Comparison of ENCODE assay signal across 1 cellular context in the genomic region with DNA sequence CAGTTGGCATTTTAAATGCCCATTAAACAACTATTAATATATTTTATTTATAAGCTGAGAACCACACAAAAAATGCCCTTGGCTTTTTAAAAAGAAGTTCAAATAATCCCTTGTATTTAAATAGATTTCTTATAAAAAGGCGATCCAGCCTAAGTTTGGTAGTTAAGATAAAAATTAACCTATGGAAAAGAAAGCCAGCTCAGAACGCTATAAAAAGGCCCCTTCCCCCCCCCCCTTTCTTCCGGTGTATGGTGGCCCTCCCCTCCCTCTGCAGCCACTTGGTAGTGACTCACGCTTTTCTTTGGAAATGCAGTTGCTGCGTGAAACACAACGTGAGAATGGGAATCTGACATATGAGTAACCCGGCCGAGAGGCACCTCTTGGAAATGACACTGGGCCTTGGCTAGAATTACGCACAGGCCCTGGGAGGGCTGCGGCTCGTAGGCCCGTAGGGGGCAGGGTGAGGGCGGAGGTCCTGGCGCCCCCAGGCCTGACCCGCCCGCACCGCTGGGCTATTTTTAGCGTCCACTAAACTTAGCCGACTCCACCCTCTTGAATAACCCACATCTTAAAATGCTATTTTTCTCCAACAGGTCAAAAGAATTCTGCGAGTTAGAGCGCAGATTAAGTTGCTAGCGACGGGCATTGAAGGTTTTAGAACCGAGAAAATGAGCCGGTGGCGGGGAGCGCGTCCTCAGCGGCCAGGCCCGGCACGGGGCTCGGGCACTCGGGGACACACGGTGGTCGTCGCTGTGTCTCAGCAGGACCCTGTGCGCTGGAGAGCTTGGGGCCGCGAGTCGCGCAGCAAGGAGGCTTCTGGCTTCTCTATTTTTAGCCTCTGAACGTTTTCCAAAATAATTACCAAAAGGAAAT.
TF ChIP-seq lines count a peak whose summit lies in the region.

No MANE protein-coding gene starts in this region.

TF ChIP-seq in HEK293, 187 proteins besides CTCF, POLR2A, EP300 and RAD21 (continued from another document and continues in another):
- TF ChIP-seq, protein P1, sequence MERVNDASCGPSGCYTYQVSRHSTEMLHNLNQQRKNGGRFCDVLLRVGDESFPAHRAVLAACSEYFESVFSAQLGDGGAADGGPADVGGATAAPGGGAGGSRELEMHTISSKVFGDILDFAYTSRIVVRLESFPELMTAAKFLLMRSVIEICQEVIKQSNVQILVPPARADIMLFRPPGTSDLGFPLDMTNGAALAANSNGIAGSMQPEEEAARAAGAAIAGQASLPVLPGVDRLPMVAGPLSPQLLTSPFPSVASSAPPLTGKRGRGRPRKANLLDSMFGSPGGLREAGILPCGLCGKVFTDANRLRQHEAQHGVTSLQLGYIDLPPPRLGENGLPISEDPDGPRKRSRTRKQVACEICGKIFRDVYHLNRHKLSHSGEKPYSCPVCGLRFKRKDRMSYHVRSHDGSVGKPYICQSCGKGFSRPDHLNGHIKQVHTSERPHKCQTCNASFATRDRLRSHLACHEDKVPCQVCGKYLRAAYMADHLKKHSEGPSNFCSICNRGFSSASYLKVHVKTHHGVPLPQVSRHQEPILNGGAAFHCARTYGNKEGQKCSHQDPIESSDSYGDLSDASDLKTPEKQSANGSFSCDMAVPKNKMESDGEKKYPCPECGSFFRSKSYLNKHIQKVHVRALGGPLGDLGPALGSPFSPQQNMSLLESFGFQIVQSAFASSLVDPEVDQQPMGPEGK (tag by site-specific recombination; IDR thresholded peaks at IDR 0.05): peak; percentile 71
- TF ChIP-seq SP2 (tag by site-specific recombination; IDR thresholded peaks at IDR 0.05): no peak
- 0 out of 2 replicates have a peak, but pooled peaks have one; percentile 13 for TF ChIP-seq KLF9 (tag by site-specific recombination; IDR thresholded peaks at IDR 0.05; ENCODE audit: low read depth)
- peak; percentile 21; the same call in 1 of the 2 replicates for TF ChIP-seq KLF10 (tag by site-specific recombination; IDR thresholded peaks at IDR 0.05)
- TF ChIP-seq GLIS1 (tag by site-specific recombination; IDR thresholded peaks at IDR 0.05): peak; percentile 87
- TF ChIP-seq ZNF433 (tag by site-specific recombination; IDR thresholded peaks at IDR 0.05; ENCODE audit: low read depth): no peak
- no peak for TF ChIP-seq ZNF560 (tag by site-specific recombination; IDR thresholded peaks at IDR 0.05; ENCODE audit: borderline replicate concordance)
- TF ChIP-seq ZNF292 (tag by site-specific recombination; IDR thresholded peaks at IDR 0.05; ENCODE audit: borderline replicate concordance, low read depth): no peak
- no peak for TF ChIP-seq ZSCAN16 (tag by site-specific recombination; IDR thresholded peaks at IDR 0.05)
- TF ChIP-seq, protein P2, sequence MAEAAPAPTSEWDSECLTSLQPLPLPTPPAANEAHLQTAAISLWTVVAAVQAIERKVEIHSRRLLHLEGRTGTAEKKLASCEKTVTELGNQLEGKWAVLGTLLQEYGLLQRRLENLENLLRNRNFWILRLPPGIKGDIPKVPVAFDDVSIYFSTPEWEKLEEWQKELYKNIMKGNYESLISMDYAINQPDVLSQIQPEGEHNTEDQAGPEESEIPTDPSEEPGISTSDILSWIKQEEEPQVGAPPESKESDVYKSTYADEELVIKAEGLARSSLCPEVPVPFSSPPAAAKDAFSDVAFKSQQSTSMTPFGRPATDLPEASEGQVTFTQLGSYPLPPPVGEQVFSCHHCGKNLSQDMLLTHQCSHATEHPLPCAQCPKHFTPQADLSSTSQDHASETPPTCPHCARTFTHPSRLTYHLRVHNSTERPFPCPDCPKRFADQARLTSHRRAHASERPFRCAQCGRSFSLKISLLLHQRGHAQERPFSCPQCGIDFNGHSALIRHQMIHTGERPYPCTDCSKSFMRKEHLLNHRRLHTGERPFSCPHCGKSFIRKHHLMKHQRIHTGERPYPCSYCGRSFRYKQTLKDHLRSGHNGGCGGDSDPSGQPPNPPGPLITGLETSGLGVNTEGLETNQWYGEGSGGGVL (tag by site-specific recombination; IDR thresholded peaks at IDR 0.05): peak; percentile 67
- TF ChIP-seq ZNF394 (tag by site-specific recombination; IDR thresholded peaks at IDR 0.05; ENCODE audit: borderline replicate concordance): no peak
- TF ChIP-seq ZNF221 (tag by site-specific recombination; IDR thresholded peaks at IDR 0.05; ENCODE audit: borderline replicate concordance): no peak
- TF ChIP-seq, protein P3, sequence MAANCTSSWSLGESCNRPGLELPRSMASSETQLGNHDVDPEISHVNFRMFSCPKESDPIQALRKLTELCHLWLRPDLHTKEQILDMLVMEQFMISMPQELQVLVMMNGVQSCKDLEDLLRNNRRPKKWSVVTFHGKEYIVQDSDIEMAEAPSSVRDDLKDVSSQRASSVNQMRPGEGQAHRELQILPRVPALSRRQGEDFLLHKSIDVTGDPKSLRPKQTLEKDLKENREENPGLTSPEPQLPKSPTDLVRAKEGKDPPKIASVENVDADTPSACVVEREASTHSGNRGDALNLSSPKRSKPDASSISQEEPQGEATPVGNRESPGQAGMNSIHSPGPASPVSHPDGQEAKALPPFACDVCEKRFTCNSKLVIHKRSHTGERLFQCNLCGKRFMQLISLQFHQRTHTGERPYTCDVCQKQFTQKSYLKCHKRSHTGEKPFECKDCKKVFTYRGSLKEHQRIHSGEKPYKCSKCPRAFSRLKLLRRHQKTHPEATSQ (tag by site-specific recombination; IDR thresholded peaks at IDR 0.05): no peak
- TF ChIP-seq, protein P4, sequence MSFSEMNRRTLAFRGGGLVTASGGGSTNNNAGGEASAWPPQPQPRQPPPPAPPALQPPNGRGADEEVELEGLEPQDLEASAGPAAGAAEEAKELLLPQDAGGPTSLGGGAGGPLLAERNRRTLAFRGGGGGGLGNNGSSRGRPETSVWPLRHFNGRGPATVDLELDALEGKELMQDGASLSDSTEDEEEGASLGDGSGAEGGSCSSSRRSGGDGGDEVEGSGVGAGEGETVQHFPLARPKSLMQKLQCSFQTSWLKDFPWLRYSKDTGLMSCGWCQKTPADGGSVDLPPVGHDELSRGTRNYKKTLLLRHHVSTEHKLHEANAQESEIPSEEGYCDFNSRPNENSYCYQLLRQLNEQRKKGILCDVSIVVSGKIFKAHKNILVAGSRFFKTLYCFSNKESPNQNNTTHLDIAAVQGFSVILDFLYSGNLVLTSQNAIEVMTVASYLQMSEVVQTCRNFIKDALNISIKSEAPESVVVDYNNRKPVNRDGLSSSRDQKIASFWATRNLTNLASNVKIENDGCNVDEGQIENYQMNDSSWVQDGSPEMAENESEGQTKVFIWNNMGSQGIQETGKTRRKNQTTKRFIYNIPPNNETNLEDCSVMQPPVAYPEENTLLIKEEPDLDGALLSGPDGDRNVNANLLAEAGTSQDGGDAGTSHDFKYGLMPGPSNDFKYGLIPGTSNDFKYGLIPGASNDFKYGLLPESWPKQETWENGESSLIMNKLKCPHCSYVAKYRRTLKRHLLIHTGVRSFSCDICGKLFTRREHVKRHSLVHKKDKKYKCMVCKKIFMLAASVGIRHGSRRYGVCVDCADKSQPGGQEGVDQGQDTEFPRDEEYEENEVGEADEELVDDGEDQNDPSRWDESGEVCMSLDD (tag by site-specific recombination; IDR thresholded peaks at IDR 0.05): no peak
- TF ChIP-seq ZNF248 (tag by site-specific recombination; IDR thresholded peaks at IDR 0.05): no peak
- TF ChIP-seq ZNF48 (tag by site-specific recombination; IDR thresholded peaks at IDR 0.05): no peak
- TF ChIP-seq, protein P5, sequence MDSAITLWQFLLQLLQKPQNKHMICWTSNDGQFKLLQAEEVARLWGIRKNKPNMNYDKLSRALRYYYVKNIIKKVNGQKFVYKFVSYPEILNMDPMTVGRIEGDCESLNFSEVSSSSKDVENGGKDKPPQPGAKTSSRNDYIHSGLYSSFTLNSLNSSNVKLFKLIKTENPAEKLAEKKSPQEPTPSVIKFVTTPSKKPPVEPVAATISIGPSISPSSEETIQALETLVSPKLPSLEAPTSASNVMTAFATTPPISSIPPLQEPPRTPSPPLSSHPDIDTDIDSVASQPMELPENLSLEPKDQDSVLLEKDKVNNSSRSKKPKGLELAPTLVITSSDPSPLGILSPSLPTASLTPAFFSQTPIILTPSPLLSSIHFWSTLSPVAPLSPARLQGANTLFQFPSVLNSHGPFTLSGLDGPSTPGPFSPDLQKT (IDR thresholded peaks at IDR 0.05; ENCODE audit: borderline replicate concordance, low read depth, low read length): no peak
- TF ChIP-seq, protein P6, sequence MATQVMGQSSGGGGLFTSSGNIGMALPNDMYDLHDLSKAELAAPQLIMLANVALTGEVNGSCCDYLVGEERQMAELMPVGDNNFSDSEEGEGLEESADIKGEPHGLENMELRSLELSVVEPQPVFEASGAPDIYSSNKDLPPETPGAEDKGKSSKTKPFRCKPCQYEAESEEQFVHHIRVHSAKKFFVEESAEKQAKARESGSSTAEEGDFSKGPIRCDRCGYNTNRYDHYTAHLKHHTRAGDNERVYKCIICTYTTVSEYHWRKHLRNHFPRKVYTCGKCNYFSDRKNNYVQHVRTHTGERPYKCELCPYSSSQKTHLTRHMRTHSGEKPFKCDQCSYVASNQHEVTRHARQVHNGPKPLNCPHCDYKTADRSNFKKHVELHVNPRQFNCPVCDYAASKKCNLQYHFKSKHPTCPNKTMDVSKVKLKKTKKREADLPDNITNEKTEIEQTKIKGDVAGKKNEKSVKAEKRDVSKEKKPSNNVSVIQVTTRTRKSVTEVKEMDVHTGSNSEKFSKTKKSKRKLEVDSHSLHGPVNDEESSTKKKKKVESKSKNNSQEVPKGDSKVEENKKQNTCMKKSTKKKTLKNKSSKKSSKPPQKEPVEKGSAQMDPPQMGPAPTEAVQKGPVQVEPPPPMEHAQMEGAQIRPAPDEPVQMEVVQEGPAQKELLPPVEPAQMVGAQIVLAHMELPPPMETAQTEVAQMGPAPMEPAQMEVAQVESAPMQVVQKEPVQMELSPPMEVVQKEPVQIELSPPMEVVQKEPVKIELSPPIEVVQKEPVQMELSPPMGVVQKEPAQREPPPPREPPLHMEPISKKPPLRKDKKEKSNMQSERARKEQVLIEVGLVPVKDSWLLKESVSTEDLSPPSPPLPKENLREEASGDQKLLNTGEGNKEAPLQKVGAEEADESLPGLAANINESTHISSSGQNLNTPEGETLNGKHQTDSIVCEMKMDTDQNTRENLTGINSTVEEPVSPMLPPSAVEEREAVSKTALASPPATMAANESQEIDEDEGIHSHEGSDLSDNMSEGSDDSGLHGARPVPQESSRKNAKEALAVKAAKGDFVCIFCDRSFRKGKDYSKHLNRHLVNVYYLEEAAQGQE (tag by site-specific recombination; IDR thresholded peaks at IDR 0.05): no peak
- peak; percentile 72 for TF ChIP-seq ZNF660 (tag by site-specific recombination; IDR thresholded peaks at IDR 0.05)
- TF ChIP-seq ZNF837 (tag by site-specific recombination; IDR thresholded peaks at IDR 0.05): no peak
- no peak for TF ChIP-seq ZNF138 (tag by site-specific recombination; IDR thresholded peaks at IDR 0.05; ENCODE audit: borderline replicate concordance)
- TF ChIP-seq REPIN1 (tag by site-specific recombination; IDR thresholded peaks at IDR 0.05; ENCODE audit: low read depth): no peak
- TF ChIP-seq ZNF549 (tag by site-specific recombination; IDR thresholded peaks at IDR 0.05): no peak
- no peak for TF ChIP-seq ZNF529 (tag by site-specific recombination; IDR thresholded peaks at IDR 0.05; ENCODE audit: insufficient replicate concordance)
- TF ChIP-seq ZNF629 (tag by site-specific recombination; IDR thresholded peaks at IDR 0.05): peak; percentile 37
- TF ChIP-seq, protein P7, sequence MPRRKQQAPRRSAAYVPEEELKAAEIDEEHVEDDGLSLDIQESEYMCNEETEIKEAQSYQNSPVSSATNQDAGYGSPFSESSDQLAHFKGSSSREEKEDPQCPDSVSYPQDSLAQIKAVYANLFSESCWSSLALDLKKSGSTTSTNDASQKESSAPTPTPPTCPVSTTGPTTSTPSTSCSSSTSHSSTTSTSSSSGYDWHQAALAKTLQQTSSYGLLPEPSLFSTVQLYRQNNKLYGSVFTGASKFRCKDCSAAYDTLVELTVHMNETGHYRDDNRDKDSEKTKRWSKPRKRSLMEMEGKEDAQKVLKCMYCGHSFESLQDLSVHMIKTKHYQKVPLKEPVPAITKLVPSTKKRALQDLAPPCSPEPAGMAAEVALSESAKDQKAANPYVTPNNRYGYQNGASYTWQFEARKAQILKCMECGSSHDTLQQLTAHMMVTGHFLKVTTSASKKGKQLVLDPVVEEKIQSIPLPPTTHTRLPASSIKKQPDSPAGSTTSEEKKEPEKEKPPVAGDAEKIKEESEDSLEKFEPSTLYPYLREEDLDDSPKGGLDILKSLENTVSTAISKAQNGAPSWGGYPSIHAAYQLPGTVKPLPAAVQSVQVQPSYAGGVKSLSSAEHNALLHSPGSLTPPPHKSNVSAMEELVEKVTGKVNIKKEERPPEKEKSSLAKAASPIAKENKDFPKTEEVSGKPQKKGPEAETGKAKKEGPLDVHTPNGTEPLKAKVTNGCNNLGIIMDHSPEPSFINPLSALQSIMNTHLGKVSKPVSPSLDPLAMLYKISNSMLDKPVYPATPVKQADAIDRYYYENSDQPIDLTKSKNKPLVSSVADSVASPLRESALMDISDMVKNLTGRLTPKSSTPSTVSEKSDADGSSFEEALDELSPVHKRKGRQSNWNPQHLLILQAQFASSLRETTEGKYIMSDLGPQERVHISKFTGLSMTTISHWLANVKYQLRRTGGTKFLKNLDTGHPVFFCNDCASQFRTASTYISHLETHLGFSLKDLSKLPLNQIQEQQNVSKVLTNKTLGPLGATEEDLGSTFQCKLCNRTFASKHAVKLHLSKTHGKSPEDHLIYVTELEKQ (tag by site-specific recombination; IDR thresholded peaks at IDR 0.05; ENCODE audit: borderline replicate concordance): no peak
- TF ChIP-seq SP3 (tag by site-specific recombination; IDR thresholded peaks at IDR 0.05): peak; percentile 40; the same call in 1 of the 2 replicates
- TF ChIP-seq, protein P8, sequence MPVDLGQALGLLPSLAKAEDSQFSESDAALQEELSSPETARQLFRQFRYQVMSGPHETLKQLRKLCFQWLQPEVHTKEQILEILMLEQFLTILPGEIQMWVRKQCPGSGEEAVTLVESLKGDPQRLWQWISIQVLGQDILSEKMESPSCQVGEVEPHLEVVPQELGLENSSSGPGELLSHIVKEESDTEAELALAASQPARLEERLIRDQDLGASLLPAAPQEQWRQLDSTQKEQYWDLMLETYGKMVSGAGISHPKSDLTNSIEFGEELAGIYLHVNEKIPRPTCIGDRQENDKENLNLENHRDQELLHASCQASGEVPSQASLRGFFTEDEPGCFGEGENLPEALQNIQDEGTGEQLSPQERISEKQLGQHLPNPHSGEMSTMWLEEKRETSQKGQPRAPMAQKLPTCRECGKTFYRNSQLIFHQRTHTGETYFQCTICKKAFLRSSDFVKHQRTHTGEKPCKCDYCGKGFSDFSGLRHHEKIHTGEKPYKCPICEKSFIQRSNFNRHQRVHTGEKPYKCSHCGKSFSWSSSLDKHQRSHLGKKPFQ (tag by site-specific recombination; IDR thresholded peaks at IDR 0.05): no peak
- TF ChIP-seq ZNF155 (tag by site-specific recombination; IDR thresholded peaks at IDR 0.05): no peak
- no peak for TF ChIP-seq ZNF174 (tag by site-specific recombination; IDR thresholded peaks at IDR 0.05)
- TF ChIP-seq, protein P9, sequence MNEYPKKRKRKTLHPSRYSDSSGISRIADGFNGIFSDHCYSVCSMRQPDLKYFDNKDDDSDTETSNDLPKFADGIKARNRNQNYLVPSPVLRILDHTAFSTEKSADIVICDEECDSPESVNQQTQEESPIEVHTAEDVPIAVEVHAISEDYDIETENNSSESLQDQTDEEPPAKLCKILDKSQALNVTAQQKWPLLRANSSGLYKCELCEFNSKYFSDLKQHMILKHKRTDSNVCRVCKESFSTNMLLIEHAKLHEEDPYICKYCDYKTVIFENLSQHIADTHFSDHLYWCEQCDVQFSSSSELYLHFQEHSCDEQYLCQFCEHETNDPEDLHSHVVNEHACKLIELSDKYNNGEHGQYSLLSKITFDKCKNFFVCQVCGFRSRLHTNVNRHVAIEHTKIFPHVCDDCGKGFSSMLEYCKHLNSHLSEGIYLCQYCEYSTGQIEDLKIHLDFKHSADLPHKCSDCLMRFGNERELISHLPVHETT (tag by site-specific recombination; IDR thresholded peaks at IDR 0.05): no peak
- no peak for TF ChIP-seq ZSCAN23 (tag by site-specific recombination; IDR thresholded peaks at IDR 0.05)
- no peak for TF ChIP-seq ZNF585B (tag by site-specific recombination; IDR thresholded peaks at IDR 0.05)
- peak; percentile 41; the same call in 1 of the 2 replicates for TF ChIP-seq ZNF16 (tag by site-specific recombination; IDR thresholded peaks at IDR 0.05; ENCODE audit: low read depth)
